ENCODE assay signal across 8 cellular contexts in the genomic region with DNA sequence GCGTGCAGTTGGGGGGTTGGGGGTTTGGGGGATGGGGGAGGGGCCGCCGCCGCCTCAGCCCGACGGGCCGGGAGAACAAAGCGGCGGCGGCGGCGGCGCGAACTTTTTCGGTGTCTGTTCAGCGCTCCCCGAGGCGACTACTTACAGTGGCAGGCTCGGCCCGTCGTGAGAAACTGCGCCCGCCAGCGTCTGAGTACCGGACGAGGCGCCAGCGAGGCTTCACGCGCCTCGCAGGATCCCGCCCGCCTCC. TPM values are rescaled to one million over a fixed set of nuclear protein-coding genes. Genes with fewer than 3 reads are reported as not detected.
DNase-seq lines count a peak whose midpoint lies in the region; ATAC-seq and TF ChIP-seq lines count a peak whose summit lies in the region.

No MANE protein-coding gene starts in this region.

- H3K4me1 Mint-ChIP-seq in type B pancreatic cell (ENCODE audit: unreplicated experiment) = peaks cover 23% of the 10 kb centered on the region

- intact Hi-C loops in OCI-LY7 (cut with micrococcal nuclease; ENCODE audit: unreplicated experiment) = loop anchor here (1.0 to 5.0 kb wide), 3 partner anchors 8 to 127 kb away; a partner anchor contains a TSS

- CTCF ChIA-PET in OCI-LY7 (lab: Charles Lee; ENCODE audit: unreplicated experiment) = no interaction called here

- no peak overlapping the region for H2AFZ ChIP-seq in OCI-LY7 (ENCODE audit: low read length)

- H3K27me3 Mint-ChIP-seq in type B pancreatic cell = peaks cover 13% of the 10 kb centered on the region

- peaks cover 31% of the 10 kb centered on the region for H4K20me1 ChIP-seq in OCI-LY7 (ENCODE audit: insufficient read depth, low read length)

- peaks cover 9% of the 10 kb centered on the region for H3K36me3 Mint-ChIP-seq in type B pancreatic cell

- peak overlapping the region; percentile 98 for H3K4me3 ChIP-seq in OCI-LY7 (ENCODE audit: low read depth, low read length, poor library complexity, severe bottlenecking)
- peak overlapping the region; percentile 96 for H3K4me3 ChIP-seq in coronary artery

- H3K4me1 ChIP-seq in OCI-LY7 (ENCODE audit: insufficient read depth, low read length, poor library complexity, severe bottlenecking) = peaks cover 46% of the 10 kb centered on the region

- peak overlapping the region; percentile 81 for H3K27ac ChIP-seq in OCI-LY7 (ENCODE audit: low read depth, low read length, poor library complexity, severe bottlenecking)
- H3K27ac ChIP-seq in coronary artery = peak overlapping the region; percentile 96 to 98

- no peaks in the 10 kb centered on the region for H3K9me3 Mint-ChIP-seq in type B pancreatic cell

- no TSS peak for BruUV-seq in OCI-LY7 (replicated peaks; lab: Mats Ljungman, UMichigan)

- H3K27ac Mint-ChIP-seq in type B pancreatic cell = no peak overlapping the region

- no peaks in the 10 kb centered on the region for H3K9me3 ChIP-seq in OCI-LY7 (ENCODE audit: low read length)

- TF ChIP-seq CTCF in OCI-LY7 (conservative IDR thresholded peaks at IDR 0.05; ENCODE audit: low read length) = 0 out of 2 replicates have a peak, but pooled peaks have one; percentile 11
- no peak for TF ChIP-seq CTCF in coronary artery (IDR thresholded peaks at IDR 0.05)
- no peak for TF ChIP-seq CTCF in type B pancreatic cell (conservative IDR thresholded peaks at IDR 0.05)

- H3K79me2 ChIP-seq in OCI-LY7 (ENCODE audit: insufficient read depth, low read depth, low read length) = peaks cover 47% of the 10 kb centered on the region

- peak overlapping the region; percentile 65 for H3K4me3 Mint-ChIP-seq in type B pancreatic cell

- H3K9me2 ChIP-seq in OCI-LY7 (ENCODE audit: insufficient read depth, low read length) = no peaks in the 10 kb centered on the region

- peak overlapping the region; percentile 96; the same call in 1 of the 2 replicates for H3K4me2 ChIP-seq in OCI-LY7 (ENCODE audit: low read length)

- peaks cover 43% of the 10 kb centered on the region for H3K36me3 ChIP-seq in OCI-LY7 (ENCODE audit: insufficient read depth, low read length)

- POLR2A ChIA-PET in OCI-LY7 (lab: Charles Lee) = interaction anchor here (0.5 to 17.9 kb wide), 7 partner anchors 9 to 63 kb away, joined by 3 to 365 read pairs (median 33); no protein-coding TSS in a partner anchor

- DNase-seq in DMS53 (lab: John Stamatoyannopoulos, UW) (peak; percentile 81), DMS53 treated with DMSO at 0.1 percent for 48 hours (lab: John Stamatoyannopoulos, UW; ENCODE audit: unreplicated experiment) (no peak), OCI-LY7 (ENCODE audit: low spot score) (peak; percentile 92), coronary artery (ENCODE audit: low spot score) (no peak), middle frontal gyrus (ENCODE audit: extremely low spot score, low spot score) (peak; percentile 6), type B pancreatic cell (ENCODE audit: extremely low spot score, unreplicated experiment) (no peak), COLO829 (ENCODE audit: low spot score) (no peak)

- no peak for ATAC-seq in HG03521 (IDR thresholded peaks at IDR 0.05; ENCODE audit: unreplicated experiment)

RNA-seq across cellular contexts. Expression of a gene that starts 0.2 kb away (rescaled TPM):
- 63.2 and 74.3 TPM in 2 replicates for total RNA-seq in OCI-LY7 (2014; rRNA removed; shearing (Covaris generic))
- 174 and 185 TPM in 2 replicates for total RNA-seq in OCI-LY7 (2022)
- total RNA-seq in type B pancreatic cell (ENCODE audit: low replicate concordance) = 14.8 and 39.5 TPM in 2 replicates

RNA-seq across cellular contexts. Expression of a gene that starts 20.0 kb away (rescaled TPM):
- total RNA-seq in OCI-LY7 (2014; rRNA removed; shearing (Covaris generic)) = 3.5 and 8.2 TPM in 2 replicates
- 42.9 and 52.6 TPM in 2 replicates for total RNA-seq in OCI-LY7 (2022)
- 0.72 and 15.8 TPM in 2 replicates for total RNA-seq in type B pancreatic cell (ENCODE audit: low replicate concordance)

Comparison
In these comparisons a context has a peak if more than half of its experiments do, and no peak if none do; other contexts are left out.
1. DNase-seq: peak in DMS53 (single experiment), OCI-LY7 (single experiment) and middle frontal gyrus (single experiment); none in DMS53 treated with DMSO at 0.1 percent for 48 hours (single experiment), coronary artery (single experiment), type B pancreatic cell (single experiment) and COLO829 (single experiment).